Comparison of ENCODE assay signal across 25 cellular contexts in genomic region chr6:137673603-137674002, GRCh38.
"Had no signal": no experiment of that assay in that cellular context is flagged by ENCODE, and none has a peak within 500 bp of the region (broad histone marks: within the 10 kb centered on the region; RNA-seq: fewer than 3 reads in every experiment).

No MANE protein-coding gene starts in this region.

- H3K36me3 Mint-ChIP-seq: activated naive CD4-positive, alpha-beta T cell treated with anti-CD3 and anti-CD28 coated beads, Interleukin-2, amount 10 ng/mL, durations not matched to agents 7 days and 5 days had no signal

- H3K27ac Mint-ChIP-seq: activated CD4-positive, alpha-beta T cell treated with anti-CD3 and anti-CD28 coated beads, Interleukin-2, amount 10 ng/mL, durations not matched to agents 24 days and 14 days; activated CD8-positive, alpha-beta T cell treated with anti-CD3 and anti-CD28 coated beads for 36 hours; activated naive CD4-positive, alpha-beta T cell treated with anti-CD3 and anti-CD28 coated beads, Interleukin-2, amount 10 ng/mL, durations not matched to agents 7 days and 5 days; activated naive CD8-positive, alpha-beta T cell; activated naive CD8-positive, alpha-beta T cell treated with anti-CD3 and anti-CD28 coated beads, Interleukin-2, amount 50 U/mL, for 24 hours; activated T-cell treated with anti-CD3 and anti-CD28 coated beads, Interleukin-2, amount 50 U/mL, for 72 hours; activated T-helper 2 cell treated with anti-CD3 and anti-CD28 coated beads, Interferon-gamma antibody, Interleukin-2, Interleukin-4, amounts not matched to agents 10 μg/mL and 5 μg/mL and 100 μg/mL, durations not matched to agents 14 hours and 24 hours and 36 hours had no signal

- DNase-seq: activated CD4-positive, alpha-beta T cell treated with anti-CD3 and anti-CD28 coated beads, Interleukin-2, amount 10 ng/mL, durations not matched to agents 24 days and 14 days; activated CD4-positive, alpha-beta T cell treated with anti-CD3 and anti-CD28 coated beads, Interleukin-2, amount 50 U/mL, for 4 hours; activated CD8-positive, alpha-beta T cell treated with anti-CD3 and anti-CD28 coated beads for 36 hours; activated gamma-delta T cell; activated naive CD4-positive, alpha-beta T cell treated with anti-CD3 and anti-CD28 coated beads, Interleukin-2, amount 10 ng/mL, durations not matched to agents 7 days and 5 days; activated naive CD8-positive, alpha-beta T cell treated with anti-CD3 and anti-CD28 coated beads, Interleukin-2, amount 50 U/mL, for 24 hours; activated T-cell treated with anti-CD3 and anti-CD28 coated beads, Interleukin-2, amount 50 U/mL, for 1 hour; activated T-cell treated with anti-CD3 and anti-CD28 coated beads, Interleukin-2, amount 50 U/mL, for 72 hours; anterior cingulate cortex; brain microvascular endothelial cell; central memory CD4-positive, alpha-beta T cell; NCI-H1092 treated with DMSO at 0.1 percent for 48 hours; NCI-H1417; NCI-H187 treated with DMSO at 0.1 percent for 48 hours; NCI-H2081; NCI-H2171; NCI-H510A; NCI-H526; SHP77; SJCRH30 had no signal

- H3K9me3 ChIP-seq: SJCRH30 had no signal

- H3K4me3 Mint-ChIP-seq: activated CD4-positive, alpha-beta T cell treated with anti-CD3 and anti-CD28 coated beads, Interleukin-2, amount 10 ng/mL, durations not matched to agents 24 days and 14 days; activated CD8-positive, alpha-beta T cell treated with anti-CD3 and anti-CD28 coated beads for 36 hours; activated naive CD4-positive, alpha-beta T cell treated with anti-CD3 and anti-CD28 coated beads, Interleukin-2, amount 10 ng/mL, durations not matched to agents 7 days and 5 days; activated naive CD8-positive, alpha-beta T cell; activated naive CD8-positive, alpha-beta T cell treated with anti-CD3 and anti-CD28 coated beads, Interleukin-2, amount 50 U/mL, for 24 hours; activated T-cell treated with anti-CD3 and anti-CD28 coated beads, Interleukin-2, amount 50 U/mL, for 72 hours had no signal

- H3K4me3 ChIP-seq: K562, SJCRH30, SK-N-MC had no signal

- H3K27ac ChIP-seq: brain microvascular endothelial cell, SJCRH30, SK-N-MC had no signal

- H3K9me3 Mint-ChIP-seq: activated naive CD8-positive, alpha-beta T cell treated with anti-CD3 and anti-CD28 coated beads, Interleukin-2, amount 50 U/mL, for 24 hours had no signal

- H3K36me3 ChIP-seq: brain microvascular endothelial cell, SJCRH30 had no signal

- ATAC-seq: activated CD8-positive, alpha-beta T cell treated with anti-CD3 and anti-CD28 coated beads for 36 hours; activated naive CD8-positive, alpha-beta T cell treated with anti-CD3 and anti-CD28 coated beads, Interleukin-2, amount 50 U/mL, for 24 hours; activated T-cell treated with anti-CD3 and anti-CD28 coated beads, Interleukin-2, amount 50 U/mL, for 72 hours; K562; Panc1 had no signal
